1 cellular context compared by ENCODE assay signal in the genomic region with DNA sequence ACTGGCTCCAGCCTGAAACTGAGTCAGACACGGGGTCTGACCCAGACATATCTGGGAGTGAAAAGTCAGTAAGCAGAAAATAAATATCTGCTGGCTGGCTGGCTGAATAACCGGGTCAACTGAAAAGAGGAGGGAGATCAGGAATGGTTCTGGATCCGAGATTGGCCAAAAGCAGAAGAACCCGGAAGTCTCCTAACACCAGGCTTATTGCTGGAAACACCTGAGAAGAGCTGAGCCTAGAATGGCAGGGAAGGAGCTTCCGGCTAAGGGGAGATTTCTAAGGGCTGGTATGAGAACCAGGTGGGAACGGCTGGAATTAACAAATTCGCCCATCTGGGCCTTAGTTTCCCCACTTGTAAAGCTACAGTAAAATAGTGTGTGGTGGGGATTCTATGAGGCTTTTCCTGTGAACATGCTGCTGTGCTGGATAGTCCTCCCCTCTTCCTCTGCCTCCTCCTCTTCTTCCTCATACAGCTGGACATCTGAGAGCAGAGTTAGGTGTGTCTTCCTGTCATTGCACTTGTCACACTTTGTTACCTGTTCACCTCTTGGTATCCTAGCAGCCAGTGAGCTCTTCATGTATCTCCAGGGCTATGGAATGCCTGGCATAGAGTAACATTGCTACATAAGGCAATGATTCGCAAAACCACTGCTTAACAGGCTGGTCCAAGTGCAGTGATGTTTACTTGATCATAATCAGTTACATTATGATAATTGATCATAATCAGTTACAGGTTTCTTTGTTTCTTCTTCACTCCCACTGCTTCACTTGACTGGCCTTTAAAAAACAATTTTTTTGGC.
TF ChIP-seq lines count a peak whose summit lies in the region.

No MANE protein-coding gene starts in this region.

TF ChIP-seq in H1, 55 proteins besides CTCF, POLR2A, EP300 and RAD21:
- no peak for TF ChIP-seq FOSL1 (IDR thresholded peaks at IDR 0.05; ENCODE audit: insufficient read depth, low read depth, low read length)
- no peak for TF ChIP-seq YY1 (IDR thresholded peaks at IDR 0.05; ENCODE audit: low read depth, low read length)
TF ChIP-seq in H1: peak in this region for 0.
